ENCODE assay signal across 1 cellular context in genomic region chr2:192194065-192194865, GRCh38.
TF ChIP-seq lines count a peak whose summit lies in the region.

No MANE protein-coding gene starts in this region.

TF ChIP-seq in HEK293, 187 proteins besides CTCF, POLR2A, EP300 and RAD21 (continued from another document and continues in another):
- TF ChIP-seq ZNF639 (tag by site-specific recombination; IDR thresholded peaks at IDR 0.05): no peak
- peak; percentile 70; the same call in 1 of the 2 replicates for TF ChIP-seq ZNF335 (tag by site-specific recombination; conservative IDR thresholded peaks at IDR 0.05)
- TF ChIP-seq ZNF398 (tag by site-specific recombination; IDR thresholded peaks at IDR 0.05): no peak
- TF ChIP-seq ZNF394 (tag by site-specific recombination; IDR thresholded peaks at IDR 0.05; ENCODE audit: borderline replicate concordance): no peak
- no peak for TF ChIP-seq MEIS1 (CRISPR knock-in tag; IDR thresholded peaks at IDR 0.05; ENCODE audit: borderline replicate concordance)
- TF ChIP-seq ZIC2 (tag by site-specific recombination; IDR thresholded peaks at IDR 0.05): no peak; the same call in 1 of the 2 replicates
- no peak for TF ChIP-seq ATF2 (tag by site-specific recombination; IDR thresholded peaks at IDR 0.05; ENCODE audit: low read depth)
- no peak for TF ChIP-seq KLF9 (tag by site-specific recombination; IDR thresholded peaks at IDR 0.05; ENCODE audit: low read depth)
- TF ChIP-seq PRDM4 (tag by site-specific recombination; IDR thresholded peaks at IDR 0.05): no peak
- 0 out of 2 replicates have a peak, but pooled peaks have one; percentile 16 for TF ChIP-seq ZNF843 (tag by site-specific recombination; IDR thresholded peaks at IDR 0.05)
- no peak for TF ChIP-seq ZNF324 (tag by site-specific recombination; IDR thresholded peaks at IDR 0.05)
- TF ChIP-seq ZNF18 (tag by site-specific recombination; IDR thresholded peaks at IDR 0.05): no peak
- no peak for TF ChIP-seq WT1 (tag by site-specific recombination; IDR thresholded peaks at IDR 0.05)
- peak; percentile 30; the same call in 1 of the 2 replicates for TF ChIP-seq ZNF76 (tag by site-specific recombination; IDR thresholded peaks at IDR 0.05; ENCODE audit: borderline replicate concordance, low read depth)
- peak; percentile 53 for TF ChIP-seq OSR2 (tag by site-specific recombination; IDR thresholded peaks at IDR 0.05)
- no peak for TF ChIP-seq REPIN1 (tag by site-specific recombination; IDR thresholded peaks at IDR 0.05; ENCODE audit: low read depth)
- TF ChIP-seq ZNF10 (tag by site-specific recombination; IDR thresholded peaks at IDR 0.05): no peak
- TF ChIP-seq ZNF155 (tag by site-specific recombination; IDR thresholded peaks at IDR 0.05): no peak
- TF ChIP-seq ZNF280D (tag by site-specific recombination; IDR thresholded peaks at IDR 0.05): no peak
- TF ChIP-seq GLI2 (tag by site-specific recombination; IDR thresholded peaks at IDR 0.05; ENCODE audit: borderline replicate concordance, low read depth): no peak
- no peak for TF ChIP-seq ZNF544 (tag by site-specific recombination; IDR thresholded peaks at IDR 0.05)
- TF ChIP-seq ZNF530 (tag by site-specific recombination; IDR thresholded peaks at IDR 0.05; ENCODE audit: low read depth): no peak
- TF ChIP-seq ZNF302 (tag by site-specific recombination; IDR thresholded peaks at IDR 0.05; ENCODE audit: low read depth): no peak
- TF ChIP-seq HIC1 (tag by site-specific recombination; IDR thresholded peaks at IDR 0.05): no peak
- TF ChIP-seq MYNN (tag by site-specific recombination; IDR thresholded peaks at IDR 0.05; ENCODE audit: borderline replicate concordance): no peak
- TF ChIP-seq ZNF2 (tag by site-specific recombination; IDR thresholded peaks at IDR 0.05): no peak
- no peak for TF ChIP-seq PBX3 (CRISPR knock-in tag; IDR thresholded peaks at IDR 0.05)
- TF ChIP-seq HOXA7 (CRISPR knock-in tag; IDR thresholded peaks at IDR 0.05; ENCODE audit: borderline replicate concordance): no peak
- no peak for TF ChIP-seq ZNF433 (tag by site-specific recombination; IDR thresholded peaks at IDR 0.05; ENCODE audit: low read depth)
- no peak for TF ChIP-seq RBAK (tag by site-specific recombination; IDR thresholded peaks at IDR 0.05)
- no peak for TF ChIP-seq OVOL3 (tag by site-specific recombination; IDR thresholded peaks at IDR 0.05)
- no peak for TF ChIP-seq GLIS1 (tag by site-specific recombination; IDR thresholded peaks at IDR 0.05)
- TF ChIP-seq ZNF140 (tag by site-specific recombination; IDR thresholded peaks at IDR 0.05): no peak
- no peak for TF ChIP-seq KLF1 (tag by site-specific recombination; IDR thresholded peaks at IDR 0.05)
- no peak for TF ChIP-seq ZNF654 (tag by site-specific recombination; IDR thresholded peaks at IDR 0.05; ENCODE audit: low read depth)
- TF ChIP-seq EGR2 (tag by site-specific recombination; IDR thresholded peaks at IDR 0.05; ENCODE audit: low read depth): 0 out of 2 replicates have a peak, but pooled peaks have one; percentile 16
- TF ChIP-seq ZNF600 (tag by site-specific recombination; IDR thresholded peaks at IDR 0.05): no peak
- peak; percentile 20; the same call in 1 of the 2 replicates for TF ChIP-seq ZBTB11 (tag by site-specific recombination; conservative IDR thresholded peaks at IDR 0.05; ENCODE audit: low read depth)
- 0 out of 2 replicates have a peak, but pooled peaks have one; percentile 10 for TF ChIP-seq ZBTB48 (tag by site-specific recombination; IDR thresholded peaks at IDR 0.05)
- TF ChIP-seq ZNF521 (tag by site-specific recombination; IDR thresholded peaks at IDR 0.05): no peak
- no peak for TF ChIP-seq SETDB1 (IDR thresholded peaks at IDR 0.05; ENCODE audit: insufficient read length, low read length)
- no peak for TF ChIP-seq ZNF146 (tag by site-specific recombination; IDR thresholded peaks at IDR 0.05)
